Comparison of ENCODE assay signal across 8 cellular contexts in the genomic region with DNA sequence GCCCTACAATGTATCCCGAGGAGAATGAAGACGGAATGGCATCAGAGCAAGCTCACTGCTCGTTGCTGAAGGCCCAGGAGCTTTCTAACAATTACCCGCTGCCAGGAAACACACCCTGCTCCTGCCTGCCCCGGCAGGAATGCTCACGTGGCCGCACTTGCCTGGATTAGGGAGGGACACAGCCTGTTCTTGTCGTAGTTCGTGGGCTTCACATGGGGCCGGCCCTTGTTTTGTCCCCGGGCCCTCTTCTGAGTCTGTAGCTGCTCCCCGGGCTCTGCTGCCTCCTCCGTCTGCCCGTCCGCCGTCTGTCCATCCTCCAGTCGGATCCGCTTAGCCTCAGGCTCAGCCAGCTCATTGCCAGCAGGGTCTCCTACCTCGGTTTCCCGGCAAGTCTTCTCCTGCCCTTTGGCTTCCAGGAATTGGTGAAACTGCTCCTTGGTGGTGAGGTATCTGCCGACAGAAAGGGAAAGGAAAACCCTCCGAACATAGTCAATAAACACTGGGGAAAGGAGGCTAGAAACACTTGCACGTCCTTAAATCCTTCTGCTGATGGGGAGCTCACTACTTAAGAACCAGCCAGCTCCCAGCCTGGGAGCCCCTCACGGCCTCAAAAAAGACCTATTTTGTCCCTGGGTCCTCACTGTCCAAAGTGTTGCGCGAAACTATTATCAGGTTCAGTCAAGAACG. TPM values are rescaled to one million over a fixed set of nuclear protein-coding genes. Genes with fewer than 3 reads are reported as not detected.
DNase-seq lines count a peak whose midpoint lies in the region; ATAC-seq and TF ChIP-seq lines count a peak whose summit lies in the region.

No MANE protein-coding gene starts in this region.

- TF ChIP-seq CTCF in GM12875 (IDR thresholded peaks at IDR 0.05; ENCODE audit: borderline replicate concordance, insufficient read depth, low read depth, low read length) = no peak
- TF ChIP-seq CTCF in WERI-Rb-1 (IDR thresholded peaks at IDR 0.05; ENCODE audit: low read depth, low read length) = no peak
- no peak for TF ChIP-seq CTCF in foreskin fibroblast (IDR thresholded peaks at IDR 0.05; ENCODE audit: low read depth, low read length)
- TF ChIP-seq CTCF in sigmoid colon (IDR thresholded peaks at IDR 0.05) = no peak

- H3K27ac ChIP-seq in WERI-Rb-1 (peak overlapping the region; percentile 99), sigmoid colon (peak overlapping the region; percentile 98 to 100 (median 99))

- H3K36me3 ChIP-seq in WERI-Rb-1 (peaks cover 54% of the 10 kb centered on the region), sigmoid colon (peaks cover 36 to 51% (median 44%) of the 10 kb centered on the region in 4 donors)

- WGBS in sigmoid colon, 2 donors = 75 to 80% methylated on average over 27 of the region's 27 CpGs

- intact Hi-C loops in sigmoid colon (cut with DNase I) = loop anchor here (5.0 kb wide), 3 partner anchors 68 to 187 kb away; a partner anchor contains a TSS

- no peak for TF ChIP-seq POLR2A in sigmoid colon (IDR thresholded peaks at IDR 0.05)

- H3K9me3 ChIP-seq in WERI-Rb-1 (ENCODE audit: severe bottlenecking) (no peaks in the 10 kb centered on the region), sigmoid colon (no peaks in the 10 kb centered on the region)

- H3K4me3 ChIP-seq in GM12875 (ENCODE audit: low read depth, low read length) (peak overlapping the region; percentile 86), WERI-Rb-1 (ENCODE audit: low read depth, low read length) (peak overlapping the region; percentile 94), foreskin fibroblast (ENCODE audit: low read depth in 1 of 2, low read length in 2 of 2) (peak overlapping the region; percentile 91 to 93), sigmoid colon (peak overlapping the region; percentile 88 to 97 (median 92))

- H3K4me1 ChIP-seq in sigmoid colon = peaks cover 2 to 9% (median 9%) of the 10 kb centered on the region in 4 donors

- H3K27me3 ChIP-seq in WERI-Rb-1 (ENCODE audit: insufficient read depth, low read depth, severe bottlenecking) = no peaks in the 10 kb centered on the region
- H3K27me3 ChIP-seq in sigmoid colon = no peaks in the 10 kb centered on the region

- DNase-seq in WERI-Rb-1 = no peak
- DNase-seq in foreskin fibroblast = no peak
- peak; percentile 70 for DNase-seq in sigmoid colon
- DNase-seq in NCI-H1694 treated with DMSO at 0.1 percent for 48 hours (lab: John Stamatoyannopoulos, UW) = no peak
- DNase-seq in iPS-NIHi11 (ENCODE audit: low spot score) = no peak
- no peak for DNase-seq in stimulated activated CD8-positive, alpha-beta memory T cell treated with anti-CD3 and anti-CD28 coated beads, Interleukin-4, amount 100 ng/mL, for 48 hours

- no peak for ATAC-seq in GM21528 (IDR thresholded peaks at IDR 0.05; ENCODE audit: low FRiP score, unreplicated experiment)

- no peak for TF ChIP-seq EP300 in sigmoid colon (IDR thresholded peaks at IDR 0.05)

RNA-seq across cellular contexts. Expression of a gene that starts 0.9 kb away (rescaled TPM):
- total RNA-seq in sigmoid colon = 10 to 100 TPM; 26.7 to 37.4 (median 31.7) TPM
- polyA plus RNA-seq in sigmoid colon = 10 to 100 TPM in 2 of 3 donors, 1 to 10 TPM in 1; 8.3 to 42.0 (median 15.0) TPM

RNA-seq across cellular contexts. Expression of a gene that starts 5.5 kb away (rescaled TPM):
- 1 to 10 TPM in 1 of 4 donors, under 1 TPM in 1, not detected in 2; 0.71 to 1.1 TPM for total RNA-seq in sigmoid colon
- polyA plus RNA-seq in sigmoid colon = 1 to 10 TPM in 1 of 3 donors, under 1 TPM in 1, not detected in 1; 0.60 to 9.2 TPM

RNA-seq across cellular contexts. Expression of a gene that starts 14.8 kb away (rescaled TPM):
- total RNA-seq in sigmoid colon = 10 to 100 TPM in 1 of 4 donors, 1 to 10 TPM in 3; 6.1 to 12.2 (median 6.6) TPM
- 1 to 10 TPM in 1 of 3 donors, not detected in 2; 1.7 TPM for polyA plus RNA-seq in sigmoid colon

RNA-seq across cellular contexts. Expression of a gene that starts 49.5 kb away (rescaled TPM):
- total RNA-seq in sigmoid colon = not detected
- 10 to 100 TPM; 14.8 to 61.1 (median 21.0) TPM for polyA plus RNA-seq in sigmoid colon
